Comparison of ENCODE assay signal across 21 cellular contexts in the genomic region with DNA sequence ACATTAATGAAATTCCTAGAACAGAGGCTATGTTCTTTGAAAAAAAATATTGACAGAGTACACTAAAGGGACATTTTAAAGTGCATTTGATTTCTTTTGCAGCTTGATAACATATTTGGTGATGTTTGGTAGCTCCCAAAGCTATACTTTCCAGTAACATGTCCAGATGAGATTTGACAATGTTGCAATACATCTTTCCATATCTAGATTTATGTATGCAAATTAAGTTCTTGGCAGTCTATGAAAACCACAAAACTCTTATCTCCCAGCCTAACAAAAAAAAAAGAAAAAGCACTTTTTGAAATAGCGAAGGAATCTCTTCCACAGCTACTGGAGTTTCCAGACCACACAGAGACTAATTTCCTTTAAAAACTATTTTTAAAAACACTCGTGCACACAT.
"Had no signal": no experiment of that assay in that cellular context is flagged by ENCODE, and none has a peak within 500 bp of the region (broad histone marks: within the 10 kb centered on the region; RNA-seq: fewer than 3 reads in every experiment).

No MANE protein-coding gene starts in this region.

- H3K27ac Mint-ChIP-seq: activated CD4-positive, alpha-beta memory T cell treated with anti-CD3 and anti-CD28 coated beads, Interleukin-2, amount 10 ng/mL, durations not matched to agents 7 days and 5 days; activated naive CD8-positive, alpha-beta T cell; natural killer cell; type B pancreatic cell had no signal

- DNase-seq: activated CD4-positive, alpha-beta memory T cell treated with anti-CD3 and anti-CD28 coated beads, Interleukin-2, amount 10 ng/mL, durations not matched to agents 7 days and 5 days; activated gamma-delta T cell; activated T-cell treated with anti-CD3 and anti-CD28 coated beads, Interleukin-2, amount 50 U/mL, for 48 hours; anterior cingulate cortex; colonic mucosa; effector CD4-positive, alpha-beta T cell; hippocampal formation; kidney glomerular epithelial cell; mucosa of descending colon; natural killer cell; occipital lobe; right lobe of liver; stimulated activated CD4-positive, alpha-beta T cell treated with anti-CD3 and anti-CD28 coated beads, Interleukin-2, amount 100 ng/mL, for 24 hours; stimulated activated naive CD4-positive, alpha-beta T cell; substantia nigra had no signal

- H3K4me1 ChIP-seq: colonic mucosa, prostate gland had no signal

- H3K27me3 Mint-ChIP-seq: activated CD4-positive, alpha-beta memory T cell treated with anti-CD3 and anti-CD28 coated beads, Interleukin-2, amount 10 ng/mL, durations not matched to agents 7 days and 5 days; activated naive CD8-positive, alpha-beta T cell; type B pancreatic cell had no signal

- H3K27me3 ChIP-seq: cardiac muscle cell, colonic mucosa, right lobe of liver had no signal

- H3K4me3 Mint-ChIP-seq: activated CD4-positive, alpha-beta memory T cell treated with anti-CD3 and anti-CD28 coated beads, Interleukin-2, amount 10 ng/mL, durations not matched to agents 7 days and 5 days; activated naive CD8-positive, alpha-beta T cell; natural killer cell; type B pancreatic cell had no signal

- H3K4me1 Mint-ChIP-seq: activated CD4-positive, alpha-beta memory T cell treated with anti-CD3 and anti-CD28 coated beads, Interleukin-2, amount 10 ng/mL, durations not matched to agents 7 days and 5 days; natural killer cell had no signal

- ATAC-seq: mucosa of descending colon, natural killer cell had no signal

- H3K4me3 ChIP-seq: cardiac muscle cell, colonic mucosa, lung, mucosa of descending colon, prostate gland, right lobe of liver had no signal

- H3K9me3 Mint-ChIP-seq: activated CD4-positive, alpha-beta memory T cell treated with anti-CD3 and anti-CD28 coated beads, Interleukin-2, amount 10 ng/mL, durations not matched to agents 7 days and 5 days; type B pancreatic cell had no signal

- H3K9me3 ChIP-seq: colonic mucosa, mucosa of descending colon, prostate gland, right lobe of liver had no signal

- H3K27ac ChIP-seq: cardiac muscle cell, colonic mucosa, prostate gland, VCaP had no signal

- H3K36me3 ChIP-seq: cardiac muscle cell, colonic mucosa, prostate gland, right lobe of liver had no signal

- H3K36me3 Mint-ChIP-seq: activated naive CD8-positive, alpha-beta T cell; natural killer cell; type B pancreatic cell had no signal
